28 cellular contexts compared by ENCODE assay signal in genomic region chr21:20266369-20266710, GRCh38.
"Had no signal": no experiment of that assay in that cellular context is flagged by ENCODE, and none has a peak within 500 bp of the region (broad histone marks: within the 10 kb centered on the region; RNA-seq: fewer than 3 reads in every experiment).

No MANE protein-coding gene starts in this region.

- H3K27me3 ChIP-seq: dorsolateral prefrontal cortex, esophagus squamous epithelium, gastrocnemius medialis, heart right ventricle, left lung had no signal

- H3K27ac ChIP-seq: coronary artery, dorsolateral prefrontal cortex, epithelial cell of prostate, esophagus squamous epithelium, gastrocnemius medialis, heart right ventricle, left lung, lower lobe of right lung had no signal

- ATAC-seq: esophagus mucosa, gastrocnemius medialis, heart right ventricle, left lung, left ventricle myocardium superior, lower lobe of right lung had no signal

- FAIRE-seq: colon, endometrium, kidney had no signal

- H3K36me3 ChIP-seq: esophagus squamous epithelium, gastrocnemius medialis, heart right ventricle, left lung, lower lobe of right lung had no signal

- H3K4me3 ChIP-seq: coronary artery, dorsolateral prefrontal cortex, esophagus squamous epithelium, gastrocnemius medialis, heart right ventricle, left lung, lower lobe of right lung had no signal

- H3K9me3 ChIP-seq: esophagus squamous epithelium, gastrocnemius medialis, left lung, lower lobe of right lung had no signal

- DNase-seq: dermis blood vessel endothelial cell; dorsolateral prefrontal cortex; effector CD4-positive, alpha-beta T cell; effector memory CD4-positive, alpha-beta T cell; endodermal cell; erythroblast; esophagus squamous epithelium; foreskin fibroblast; foreskin melanocyte; gastrocnemius medialis; glutamatergic neuron; head of caudate nucleus; heart right ventricle; hypothalamus; immature natural killer cell; islet precursor cell; kidney; kidney glomerular epithelial cell; left lung; left ventricle myocardium superior; lower lobe of right lung; mesenchymal stem cell; naive B cell had no signal

- H3K4me1 ChIP-seq: esophagus squamous epithelium, gastrocnemius medialis, heart right ventricle, left lung, lower lobe of right lung had no signal
